Comparison of ENCODE assay signal across 6 cellular contexts in genomic region chr17:59311521-59311920, GRCh38. TPM values are rescaled to one million over a fixed set of nuclear protein-coding genes. Genes with fewer than 3 reads are reported as not detected.
DNase-seq lines count a peak whose midpoint lies in the region; ATAC-seq and TF ChIP-seq lines count a peak whose summit lies in the region.
"Not testable (repeated sequence)": the region's sequence is repeated elsewhere in the genome, so short reads cannot be mapped to it uniquely, and the experiment has no call there.

No MANE protein-coding gene starts in this region.

- not testable (repeated sequence) for H3K9me3 Mint-ChIP-seq in activated CD4-positive, alpha-beta memory T cell treated with anti-CD3 and anti-CD28 coated beads for 36 hours

- ATAC-seq in HCT116: not testable (repeated sequence)
- ATAC-seq in foreskin keratinocyte: peak; percentile 23

- DNase-seq in HCT116 (ENCODE audit: low read depth, low spot score); activated CD4-positive, alpha-beta memory T cell treated with anti-CD3 and anti-CD28 coated beads for 36 hours; ascending aorta (ENCODE audit: low spot score in 2 of 2); foreskin keratinocyte; neuronal stem cell (ENCODE audit: low spot score): not testable (repeated sequence)

- not testable (repeated sequence) for H2BK15ac ChIP-seq in neuronal stem cell (ENCODE audit: low read length)

- CTCF ChIA-PET in HCT116 (lab: Charles Lee): interaction anchor here (0.9 to 3.8 kb wide), 17 partner anchors 9 to 727 kb away, joined by 3 to 58 read pairs (median 4); no protein-coding TSS in a partner anchor
- CTCF ChIA-PET in activated CD4-positive, alpha-beta memory T cell treated with anti-CD3 and anti-CD28 coated beads for 36 hours (lab: Charles Lee): interaction anchor here (0.6 to 13.2 kb wide), 19 partner anchors 9 to 349 kb away, joined by 3 to 241 read pairs (median 4); partner anchors contain the start of gene GDPD1

- not testable (repeated sequence) for H3K79me1 ChIP-seq in neuronal stem cell (ENCODE audit: low read depth, low read length)

- intact Hi-C loops in HCT116 (cut with micrococcal nuclease) (loop anchor here (1.0 to 5.0 kb wide), 4 partner anchors 130 to 726 kb away; no protein-coding TSS in a partner anchor), ascending aorta (cut with DNase I) (loop anchor here (1.0 to 2.0 kb wide), 3 partner anchors 130 to 253 kb away; partner anchors contain the start of gene DHX40)
- intact Hi-C loops in activated CD4-positive, alpha-beta memory T cell treated with anti-CD3 and anti-CD28 coated beads for 36 hours (cut with micrococcal nuclease): loop anchor here (1.0 to 2.0 kb wide), 4 partner anchors 17 to 210 kb away; no protein-coding TSS in a partner anchor

- not testable (repeated sequence) for H3K4me2 ChIP-seq in HCT116 (ENCODE audit: low read length); OCI-LY3 (ENCODE audit: low read length); neuronal stem cell (ENCODE audit: insufficient read depth, low read length, poor library complexity, severe bottlenecking)

- not testable (repeated sequence) for H3K36me3 ChIP-seq in HCT116 (ENCODE audit: control insufficient read depth in 1 of 2, insufficient read depth in 2 of 2, low read length in 2 of 2); OCI-LY3 (replicated peaks; ENCODE audit: low read depth, low read length); ascending aorta; neuronal stem cell (replicated peaks in 1 of 2; ENCODE audit: control insufficient read depth in 2 of 2, insufficient read depth in 2 of 2, low read length in 2 of 2)

- not testable (repeated sequence) for H3K9me3 ChIP-seq in HCT116 (ENCODE audit: control insufficient read depth in 1 of 2, insufficient read depth in 1 of 2, low read depth in 1 of 2, low read length in 2 of 2); OCI-LY3 (ENCODE audit: insufficient read depth, low read length); ascending aorta; neuronal stem cell (replicated peaks in 1 of 2; ENCODE audit: control insufficient read depth in 2 of 2, insufficient read depth in 1 of 2, low read depth in 1 of 2, low read length in 2 of 2)

- not testable (repeated sequence) for H3K14ac ChIP-seq in neuronal stem cell (ENCODE audit: low read length)

- RAD21 ChIA-PET in HCT116 (lab: Charles Lee; ENCODE audit: low non-redundant PET in 1 of 2, low total read pairs in 2 of 2, uncharacterized antibody in 2 of 2, unreplicated experiment in 2 of 2): interaction anchor here in 1 of 2 experiments (1.3 to 1.5 kb wide), 2 partner anchors 129 to 247 kb away, joined by 4 to 11 read pairs; no protein-coding TSS in a partner anchor

- not testable (repeated sequence) for TF ChIP-seq RAD21 in HCT116 (IDR thresholded peaks at IDR 0.05; ENCODE audit: low read depth)

- H4K91ac ChIP-seq in neuronal stem cell (ENCODE audit: low read depth, low read length, poor library complexity): not testable (repeated sequence)

- H2BK5ac ChIP-seq in neuronal stem cell (ENCODE audit: low read length): not testable (repeated sequence)

- not testable (repeated sequence) for H3K18ac ChIP-seq in neuronal stem cell (ENCODE audit: low read length)

- H3K4ac ChIP-seq in neuronal stem cell (ENCODE audit: low read length): not testable (repeated sequence)

- H3K9ac ChIP-seq in HCT116 (ENCODE audit: low read length); OCI-LY3 (ENCODE audit: low read length); neuronal stem cell (ENCODE audit: low read depth, low read length, poor library complexity): not testable (repeated sequence)

- not testable (repeated sequence) for H4K8ac ChIP-seq in neuronal stem cell (ENCODE audit: low read depth, low read length)

- H3K27ac Mint-ChIP-seq in activated CD4-positive, alpha-beta memory T cell treated with anti-CD3 and anti-CD28 coated beads for 36 hours: peak overlapping the region; percentile 5

- H3K9me2 ChIP-seq in HCT116 (ENCODE audit: insufficient read depth): not testable (repeated sequence)

- not testable (repeated sequence) for H3K4me3 ChIP-seq in HCT116 (replicated peaks in 1 of 2; ENCODE audit: low read depth in 1 of 2, low read length in 2 of 2); OCI-LY3 (ENCODE audit: low read length); ascending aorta; neuronal stem cell (ENCODE audit: low read length in 2 of 2)

- not testable (repeated sequence) for TF ChIP-seq POLR2A in HCT116 (IDR thresholded peaks at IDR 0.05; ENCODE audit: borderline replicate concordance, extremely low read depth, insufficient read depth, insufficient read length)

- H3K4me1 Mint-ChIP-seq in activated CD4-positive, alpha-beta memory T cell treated with anti-CD3 and anti-CD28 coated beads for 36 hours (ENCODE audit: low read depth): not testable (repeated sequence)

- no CpG with 5 or more reads among the region's 7 CpGs for WGBS in neuronal stem cell (ENCODE audit: extremely low coverage in 2 of 2, insufficient read length in 2 of 2, insufficient replicate concordance in 1 of 2), 2 donors

- POLR2A ChIA-PET in HCT116 (lab: Charles Lee): interaction anchor here (0.8 to 1.0 kb wide), 3 partner anchors 13 to 396 kb away, joined by 3 read pairs; partner anchors contain the start of genes PTRH2 and VMP1
- POLR2A ChIA-PET in activated CD4-positive, alpha-beta memory T cell treated with anti-CD3 and anti-CD28 coated beads for 36 hours (lab: Charles Lee): interaction anchor here (1.1 kb wide), 1 partner anchor 129 kb away, joined by 3 read pairs; no protein-coding TSS in a partner anchor

- H3K4me1 ChIP-seq in HCT116 (ENCODE audit: control insufficient read depth in 1 of 2, insufficient read depth in 2 of 2, low read length in 2 of 2): peaks cover 3 to 13% of the 10 kb centered on the region in 2 experiments; a peak in 3 of 4 replicates
- not testable (repeated sequence) for H3K4me1 ChIP-seq in OCI-LY3 (ENCODE audit: low read length); ascending aorta; foreskin keratinocyte; neuronal stem cell (ENCODE audit: control insufficient read depth in 2 of 2, insufficient read depth in 1 of 2, low read depth in 1 of 2, low read length in 2 of 2)

- not testable (repeated sequence) for H2AK5ac ChIP-seq in neuronal stem cell (ENCODE audit: low read depth, low read length)

- not testable (repeated sequence) for H3K27me3 ChIP-seq in HCT116 (ENCODE audit: insufficient read depth, low read length); OCI-LY3 (ENCODE audit: low read depth, low read length); ascending aorta; foreskin keratinocyte; neuronal stem cell (ENCODE audit: control insufficient read depth in 3 of 3, insufficient read depth in 3 of 3, low read depth in 1 of 3, low read length in 3 of 3)

- H3K79me2 ChIP-seq in HCT116 (ENCODE audit: insufficient read depth, low read length); OCI-LY3 (ENCODE audit: low read length): not testable (repeated sequence)

- H3K4me3 Mint-ChIP-seq in activated CD4-positive, alpha-beta memory T cell treated with anti-CD3 and anti-CD28 coated beads for 36 hours: not testable (repeated sequence)

- H3K36me3 Mint-ChIP-seq in activated CD4-positive, alpha-beta memory T cell treated with anti-CD3 and anti-CD28 coated beads for 36 hours: not testable (repeated sequence)

- H4K20me1 ChIP-seq in HCT116 (ENCODE audit: insufficient read depth); OCI-LY3 (ENCODE audit: insufficient read depth, low read length): not testable (repeated sequence)

- peak overlapping the region; percentile 57 for H2AFZ ChIP-seq in HCT116 (ENCODE audit: low read depth, low read length, poor library complexity, severe bottlenecking)
- H2AFZ ChIP-seq in OCI-LY3 (ENCODE audit: low read depth, low read length): 0 out of 2 replicates have a peak overlapping the region, but pooled peaks have one; percentile 48
- H2AFZ ChIP-seq in neuronal stem cell (ENCODE audit: low read length): peak overlapping the region; percentile 18

- H2BK120ac ChIP-seq in neuronal stem cell (ENCODE audit: low read depth, low read length): not testable (repeated sequence)

- not testable (repeated sequence) for H3K23ac ChIP-seq in neuronal stem cell (ENCODE audit: low read depth, low read length, poor library complexity)

- not testable (repeated sequence) for H3K27me3 Mint-ChIP-seq in activated CD4-positive, alpha-beta memory T cell treated with anti-CD3 and anti-CD28 coated beads for 36 hours

- BruUV-seq in HCT116 (replicated peaks; lab: Mats Ljungman, UMichigan): not testable (repeated sequence)

- not testable (repeated sequence) for TF ChIP-seq CTCF in HCT116 (IDR thresholded peaks at IDR 0.05 in 2 of 3, conservative IDR thresholded peaks at IDR 0.05 in 1 of 3; ENCODE audit: borderline replicate concordance in 1 of 3, insufficient read depth in 1 of 3, low read depth in 2 of 3, low read length in 2 of 3); OCI-LY3 (IDR thresholded peaks at IDR 0.05; ENCODE audit: low read depth, low read length); ascending aorta (IDR thresholded peaks at IDR 0.05); foreskin keratinocyte (conservative IDR thresholded peaks at IDR 0.05)

- not testable (repeated sequence) for H3K27ac ChIP-seq in HCT116 (ENCODE audit: low read depth, low read length); OCI-LY3 (ENCODE audit: low read length); foreskin keratinocyte; neuronal stem cell (replicated peaks; ENCODE audit: low read length)
- H3K27ac ChIP-seq in ascending aorta: peak overlapping the region; percentile 3 to 10

- H2BK12ac ChIP-seq in neuronal stem cell (ENCODE audit: low read length): not testable (repeated sequence)

RNA-seq across cellular contexts. Expression of gene YPEL2, which starts 19.9 kb away (rescaled TPM):
- total RNA-seq in HCT116 (2021; ENCODE audit: unreplicated experiment) (4.7 TPM), ascending aorta (10.5 TPM), foreskin keratinocyte (0.74 and 0.95 TPM in 2 replicates)
- polyA plus RNA-seq in HCT116 (2012): 2.7 and 4.1 TPM in 2 replicates
- 1 to 10 TPM; 7.6 to 9.4 TPM for total RNA-seq in activated CD4-positive, alpha-beta memory T cell treated with anti-CD3 and anti-CD28 coated beads for 36 hours
- polyA plus RNA-seq in foreskin keratinocyte: 0.22 and 0.26 TPM in 2 replicates
- polyA plus RNA-seq in neuronal stem cell (2013, experiment 1 of 2): 9.8 TPM
- polyA plus RNA-seq in neuronal stem cell (2013, experiment 2 of 2): 9.6 TPM
